8 cellular contexts compared by ENCODE assay signal in genomic region chr5:133026664-133027153, GRCh38.
DNase-seq lines count a peak whose midpoint lies in the region; ATAC-seq and TF ChIP-seq lines count a peak whose summit lies in the region.

No MANE protein-coding gene starts in this region.

- H3K4me3 ChIP-seq in fibroblast of pulmonary artery (replicated peaks; ENCODE audit: low read depth, low read length) (peak overlapping the region; percentile 80), retinal pigment epithelial cell (ENCODE audit: low read length) (peak overlapping the region; percentile 97)

- peak; percentile 23 for DNase-seq in GM10266 (ENCODE audit: extremely low spot score)
- DNase-seq in fibroblast of pulmonary artery (ENCODE audit: low read depth) = no peak
- no peak for DNase-seq in retinal pigment epithelial cell (ENCODE audit: low read depth)
- DNase-seq in stimulated activated CD4-positive, alpha-beta T cell treated with anti-CD3 and anti-CD28 coated beads, Interleukin-2, amount 100 ng/mL, for 48 hours = no peak
- no peak for DNase-seq in NAMALWA (ENCODE audit: low spot score)
- DNase-seq in NCI-H345 (lab: John Stamatoyannopoulos, UW) = no peak
- no peak for DNase-seq in middle frontal gyrus (ENCODE audit: extremely low spot score, low spot score)

- TF ChIP-seq CTCF in GM10266 (IDR thresholded peaks at IDR 0.05; ENCODE audit: control insufficient read depth, insufficient read depth, low read depth, missing control alignments) (no peak), fibroblast of pulmonary artery (IDR thresholded peaks at IDR 0.05; ENCODE audit: low read length, missing control alignments) (no peak), retinal pigment epithelial cell (conservative IDR thresholded peaks at IDR 0.05; ENCODE audit: low read depth, low read length) (no peak)

- peak; percentile 63 for ATAC-seq in SK-N-SH treated with all-trans-retinoic acid at 6 μM for 48 hours

TF ChIP-seq in SK-N-SH treated with all-trans-retinoic acid at 6 μM for 48 hours, 23 proteins besides CTCF, POLR2A, EP300 and RAD21:
- TF ChIP-seq ZFP3 (CRISPR knock-in tag; IDR thresholded peaks at IDR 0.05) (no peak), ZNF70 (CRISPR knock-in tag; IDR thresholded peaks at IDR 0.05) (no peak), ZNF565 (CRISPR knock-in tag; conservative IDR thresholded peaks at IDR 0.05; ENCODE audit: low read depth) (no peak)
